Comparison of ENCODE assay signal across 21 cellular contexts in the genomic region with DNA sequence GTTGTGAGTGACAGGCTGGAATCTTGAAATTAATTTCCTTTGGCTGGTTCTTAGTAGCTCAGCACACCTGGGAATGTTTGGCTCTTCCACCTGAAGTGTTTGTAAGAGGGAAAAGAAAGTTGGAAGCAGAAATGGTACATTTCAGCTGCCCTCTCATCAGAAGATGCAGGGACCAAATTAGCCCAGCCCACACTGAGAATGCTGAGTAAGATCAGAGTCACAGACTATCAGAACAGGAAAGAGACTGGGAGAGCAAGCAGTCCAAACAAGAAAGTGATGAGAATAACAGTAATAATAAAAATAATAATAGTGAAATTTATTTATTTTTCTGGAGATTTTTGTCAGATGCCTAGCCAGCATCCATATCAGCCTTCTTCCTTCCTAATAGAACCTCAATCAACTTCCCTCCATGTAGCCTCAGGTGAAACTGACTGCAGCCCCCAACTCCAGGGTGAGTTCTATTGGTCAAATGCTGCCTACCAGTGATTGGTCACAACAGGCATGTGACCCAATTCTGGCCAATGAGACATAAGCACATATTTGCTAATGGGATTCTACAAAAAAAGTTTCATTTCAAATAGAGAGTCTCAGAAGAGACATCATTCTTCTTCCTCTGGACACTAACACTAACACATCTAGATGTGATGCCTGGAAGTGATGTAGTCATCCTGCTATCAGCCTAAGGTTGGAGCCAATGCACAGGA. TPM values are rescaled to one million over a fixed set of nuclear protein-coding genes. Genes with fewer than 3 reads are reported as not detected.
DNase-seq lines count a peak whose midpoint lies in the region; ATAC-seq, FAIRE-seq and TF ChIP-seq lines count a peak whose summit lies in the region.
"Had no signal": no experiment of that assay in that cellular context is flagged by ENCODE, and none has a peak within 500 bp of the region (broad histone marks: within the 10 kb centered on the region; RNA-seq: fewer than 3 reads in every experiment).

No MANE protein-coding gene starts in this region.

- H3K36me3 Mint-ChIP-seq in astrocyte (ENCODE audit: low read depth, unreplicated experiment), result no peaks in the 10 kb centered on the region

- BruUV-seq in IMR-90 (replicated peaks; lab: Mats Ljungman, UMichigan), result no TSS peak
- BruUV-seq in OCI-LY7 (replicated peaks; lab: Mats Ljungman, UMichigan), result no TSS peak

- no peaks in the 10 kb centered on the region for H3K4me1 Mint-ChIP-seq in astrocyte (ENCODE audit: low read depth, unreplicated experiment)

- in situ Hi-C loops in IMR-90 (cut with MboI; ENCODE audit: low sequenced_read_pairs), result no loop called here

- H3K4me1 ChIP-seq in ACC112 (ENCODE audit: control insufficient read depth, insufficient read depth, low read length, unreplicated experiment), result peaks cover 27% of the 10 kb centered on the region
- H3K4me1 ChIP-seq in IMR-90 (ENCODE audit: control insufficient read depth, insufficient read depth, low read length), result no peaks in the 10 kb centered on the region; the same call in 1 of the 2 replicates
- H3K4me1 ChIP-seq in astrocyte (ENCODE audit: insufficient read depth, low read length), result peaks cover 12% of the 10 kb centered on the region
- H3K4me1 ChIP-seq in foreskin keratinocyte, result peaks cover 14% of the 10 kb centered on the region
- H3K4me1 ChIP-seq in OCI-LY7 (ENCODE audit: insufficient read depth, low read length, poor library complexity, severe bottlenecking), result no peaks in the 10 kb centered on the region
- H3K4me1 ChIP-seq: SJCRH30 had no signal

- no peaks in the 10 kb centered on the region for H3K9me2 ChIP-seq in OCI-LY7 (ENCODE audit: insufficient read depth, low read length)

- H2BK15ac ChIP-seq in IMR-90 (ENCODE audit: low read depth, low read length), result no peak overlapping the region

- no peak overlapping the region for H3K23ac ChIP-seq in IMR-90 (ENCODE audit: low read depth, low read length)

- no peaks in the 10 kb centered on the region for H3K27me3 ChIP-seq in ACC112 (ENCODE audit: insufficient read depth, low read length)
- peaks cover 11% of the 10 kb centered on the region for H3K27me3 ChIP-seq in IMR-90 (ENCODE audit: control insufficient read depth, insufficient read depth, low read length)
- H3K27me3 ChIP-seq in astrocyte (ENCODE audit: insufficient read depth, low read length), result no peaks in the 10 kb centered on the region
- peaks cover 2% of the 10 kb centered on the region for H3K27me3 ChIP-seq in foreskin keratinocyte

- H3K79me2 ChIP-seq in ACC112 (ENCODE audit: control insufficient read depth, insufficient read depth, low read length, unreplicated experiment) (no peaks in the 10 kb centered on the region), astrocyte (ENCODE audit: insufficient read depth, low read length) (no peaks in the 10 kb centered on the region), OCI-LY7 (ENCODE audit: insufficient read depth, low read depth, low read length) (no peaks in the 10 kb centered on the region)

- H3K27ac ChIP-seq in ACC112 (ENCODE audit: low read depth, low read length) (peak overlapping the region; percentile 81), IMR-90 (ENCODE audit: insufficient read depth, low read length) (no peak overlapping the region), astrocyte (ENCODE audit: low read depth, low read length) (no peak overlapping the region), foreskin keratinocyte (no peak overlapping the region), OCI-LY7 (ENCODE audit: low read depth, low read length, poor library complexity, severe bottlenecking) (no peak overlapping the region)
- H3K27ac ChIP-seq: C4-2B, SJCRH30 had no signal

- H2BK20ac ChIP-seq in IMR-90 (ENCODE audit: low read depth, low read length), result no peak overlapping the region

- no peak for TF ChIP-seq CTCF in IMR-90 (conservative IDR thresholded peaks at IDR 0.05; ENCODE audit: low read depth, low read length)
- TF ChIP-seq CTCF in astrocyte (IDR thresholded peaks at IDR 0.05; ENCODE audit: insufficient read depth, low read depth, low read length), result no peak
- TF ChIP-seq CTCF in foreskin keratinocyte (conservative IDR thresholded peaks at IDR 0.05), result no peak
- TF ChIP-seq CTCF in OCI-LY7 (conservative IDR thresholded peaks at IDR 0.05; ENCODE audit: low read length), result no peak

- CTCF ChIA-PET in IMR-90 (lab: Yijun Ruan, JAX), result no interaction called here
- CTCF ChIA-PET in OCI-LY7 (lab: Charles Lee; ENCODE audit: unreplicated experiment), result no interaction called here

- no peaks in the 10 kb centered on the region for H3K9me3 ChIP-seq in IMR-90 (ENCODE audit: control insufficient read depth, insufficient read depth, low read length)
- no peaks in the 10 kb centered on the region for H3K9me3 ChIP-seq in astrocyte (ENCODE audit: insufficient read depth, low read depth, low read length)
- no peaks in the 10 kb centered on the region for H3K9me3 ChIP-seq in OCI-LY7 (ENCODE audit: low read length)
- H3K9me3 ChIP-seq: SJCRH30 had no signal

- H3K9me1 ChIP-seq in IMR-90 (ENCODE audit: insufficient read depth, low read length), result no peaks in the 10 kb centered on the region

- FAIRE-seq in astrocyte (lab: Jason Lieb, UNC), result peak; percentile 20
- FAIRE-seq: D721Med, H1 had no signal

- H3K27ac Mint-ChIP-seq in astrocyte (ENCODE audit: unreplicated experiment), result no peak overlapping the region
- H3K27ac Mint-ChIP-seq: T-helper 1 cell treated with Interleukin-12 subunit alpha and Interleukin-12 subunit beta and Interleukin-4 antibody, amounts not matched to agents 30 μg/mL and 1 μg/mL, for 36 hours had no signal

- ATAC-seq in IMR-90 (ENCODE audit: low read depth), result no peak
- peak; percentile 74 for ATAC-seq in foreskin keratinocyte
- no peak for ATAC-seq in GM18873 (IDR thresholded peaks at IDR 0.05; ENCODE audit: low FRiP score, unreplicated experiment)
- no peak for ATAC-seq in GM21528 (IDR thresholded peaks at IDR 0.05; ENCODE audit: low FRiP score, unreplicated experiment)
- ATAC-seq: Panc1 had no signal

- H2AFZ ChIP-seq in ACC112 (ENCODE audit: low read length, unreplicated experiment), result no peak overlapping the region
- no peak overlapping the region for H2AFZ ChIP-seq in IMR-90 (replicated peaks; ENCODE audit: low read length, poor library complexity)
- no peak overlapping the region for H2AFZ ChIP-seq in astrocyte (ENCODE audit: low read depth, low read length)
- no peak overlapping the region for H2AFZ ChIP-seq in OCI-LY7 (ENCODE audit: low read length)

- no peak overlapping the region for H3K4ac ChIP-seq in IMR-90 (ENCODE audit: low read depth, low read length)

- no peak overlapping the region for H4K8ac ChIP-seq in IMR-90 (ENCODE audit: low read depth in 2 of 2, low read length in 2 of 2)

- no peak overlapping the region for H2BK120ac ChIP-seq in IMR-90 (ENCODE audit: low read depth, low read length)

- H3K4me2 ChIP-seq in IMR-90 (ENCODE audit: low read depth, low read length) (no peak overlapping the region), astrocyte (ENCODE audit: low read length) (no peak overlapping the region), OCI-LY7 (ENCODE audit: low read length) (no peak overlapping the region)

- H4K91ac ChIP-seq in IMR-90 (ENCODE audit: insufficient read depth, low read depth, low read length), result no peak overlapping the region

- no peak overlapping the region for H3K18ac ChIP-seq in IMR-90 (ENCODE audit: low read depth, low read length)

- no peaks in the 10 kb centered on the region for H4K20me1 ChIP-seq in IMR-90 (ENCODE audit: insufficient read depth, low read length)
- H4K20me1 ChIP-seq in astrocyte (ENCODE audit: insufficient read depth, low read length), result no peaks in the 10 kb centered on the region
- H4K20me1 ChIP-seq in OCI-LY7 (ENCODE audit: insufficient read depth, low read length), result no peaks in the 10 kb centered on the region

- intact Hi-C loops in IMR-90 (cut with micrococcal nuclease), result no loop called here
- intact Hi-C loops in OCI-LY7 (cut with micrococcal nuclease; ENCODE audit: unreplicated experiment), result no loop called here

- H3K56ac ChIP-seq in IMR-90 (ENCODE audit: extremely low read depth, insufficient read depth, low read length), result no peak overlapping the region

- POLR2A ChIA-PET in IMR-90 (lab: Charles Lee; ENCODE audit: unreplicated experiment), result no interaction called here
- POLR2A ChIA-PET in OCI-LY7 (lab: Charles Lee), result interaction anchor here (1.4 kb wide), 1 partner anchor 12 kb away, joined by 4 read pairs; no protein-coding TSS in a partner anchor

- no peaks in the 10 kb centered on the region for H3K36me3 ChIP-seq in ACC112 (ENCODE audit: insufficient read depth, low read length)
- no peaks in the 10 kb centered on the region for H3K36me3 ChIP-seq in IMR-90 (ENCODE audit: control insufficient read depth, insufficient read depth, low read length)
- no peaks in the 10 kb centered on the region for H3K36me3 ChIP-seq in astrocyte (ENCODE audit: insufficient read depth, low read length)
- no peaks in the 10 kb centered on the region for H3K36me3 ChIP-seq in OCI-LY7 (ENCODE audit: insufficient read depth, low read length)
- H3K36me3 ChIP-seq: SJCRH30 had no signal

- H4K5ac ChIP-seq in IMR-90 (ENCODE audit: low read depth, low read length), result no peak overlapping the region

- dilution Hi-C loops in IMR-90 (cut with HindIII; ENCODE audit: low sequenced_read_pairs, unreplicated experiment), result no loop called here

- TF ChIP-seq RAD21 in IMR-90 (IDR thresholded peaks at IDR 0.05; ENCODE audit: low read length), result no peak

- no peaks in the 10 kb centered on the region for H3K79me1 ChIP-seq in IMR-90 (ENCODE audit: low read depth in 1 of 2, low read length in 2 of 2)

- H2BK5ac ChIP-seq in IMR-90 (ENCODE audit: low read depth, low read length, poor library complexity, severe bottlenecking), result no peak overlapping the region

- no peak overlapping the region for H2AK9ac ChIP-seq in IMR-90 (replicated peaks; ENCODE audit: low read depth, low read length, poor library complexity)

- H3K14ac ChIP-seq in IMR-90 (replicated peaks; ENCODE audit: low read depth, low read length), result no peak overlapping the region

- H3K4me3 ChIP-seq in ACC112 (ENCODE audit: low read depth, low read length) (no peak overlapping the region; the same call in 1 of the 2 replicates), IMR-90 (ENCODE audit: insufficient read depth, low read depth, low read length) (no peak overlapping the region), astrocyte (ENCODE audit: insufficient read depth, low read depth, low read length) (no peak overlapping the region), OCI-LY7 (ENCODE audit: low read depth, low read length, poor library complexity, severe bottlenecking) (no peak overlapping the region)
- H3K4me3 ChIP-seq: SJCRH30 had no signal

- peak; percentile 33 for DNase-seq in IMR-90
- DNase-seq in astrocyte (ENCODE audit: low read depth), result no peak
- no peak for DNase-seq in foreskin keratinocyte
- no peak for DNase-seq in OCI-LY7 (ENCODE audit: low spot score)
- no peak for DNase-seq in SIG-M5 (lab: John Stamatoyannopoulos, UW)
- DNase-seq: NCI-H1105 treated with DMSO at 0.1 percent for 48 hours; NCI-H2081; NCI-H2171; NCI-H345; NCI-H524; NCI-H774; NK-92 treated with Interleukin-12 subunit alpha and Interleukin-12 subunit beta, amount 100 ng/mL, for 24 hours; SJCRH30 had no signal

- no peak overlapping the region for H2AK5ac ChIP-seq in IMR-90 (ENCODE audit: low read depth, low read length)

- peaks cover 12% of the 10 kb centered on the region for H3K27me3 Mint-ChIP-seq in astrocyte (ENCODE audit: low read depth, unreplicated experiment)

- H3K9ac ChIP-seq in IMR-90 (ENCODE audit: low read depth, low read length), result no peak overlapping the region
- no peak overlapping the region for H3K9ac ChIP-seq in astrocyte (ENCODE audit: low read length)

- peaks cover 2% of the 10 kb centered on the region for H3K9me3 Mint-ChIP-seq in astrocyte (ENCODE audit: unreplicated experiment)
- H3K9me3 Mint-ChIP-seq: T-helper 1 cell treated with Interleukin-12 subunit alpha and Interleukin-12 subunit beta and Interleukin-4 antibody, amounts not matched to agents 30 μg/mL and 1 μg/mL, for 36 hours had no signal

- no peak overlapping the region for H3K4me3 Mint-ChIP-seq in astrocyte (ENCODE audit: unreplicated experiment)
- H3K4me3 Mint-ChIP-seq: T-helper 1 cell treated with Interleukin-12 subunit alpha and Interleukin-12 subunit beta and Interleukin-4 antibody, amounts not matched to agents 30 μg/mL and 1 μg/mL, for 36 hours had no signal

- TF ChIP-seq POLR2A in IMR-90 (IDR thresholded peaks at IDR 0.05; ENCODE audit: low read depth, low read length), result no peak

RNA-seq across cellular contexts. Expression of gene ADRA1B, which starts 31.2 kb away (rescaled TPM):
- total RNA-seq in IMR-90 (2012; rRNA removed) (0.18 and 0.56 TPM in 2 replicates), astrocyte (1.4 and 1.9 TPM in 2 replicates), foreskin keratinocyte (0.11 TPM in 1 of 2 replicates, not detected in the other), OCI-LY7 (2022) (not detected in 2 replicates)
- polyA plus RNA-seq in IMR-90 (2012; rRNA removed) (1.5 and 1.6 TPM in 2 replicates), foreskin keratinocyte (0.07 TPM in 1 of 2 replicates, not detected in the other)
- polyA plus RNA-seq in IMR-90 (2012; cell fraction: cytosol; rRNA removed), result 0.76 and 1.5 TPM in 2 replicates
- polyA plus RNA-seq in IMR-90 (2012; cell fraction: nucleus; rRNA removed; ENCODE audit: low replicate concordance), result 0.54 and 1.4 TPM in 2 replicates
- total RNA-seq in OCI-LY7 (2014; rRNA removed; shearing (Covaris generic)), result not detected in 2 replicates
- total RNA-seq: H1, SJCRH30 had no signal
- polyA plus RNA-seq: H1 had no signal
